Comparison of ENCODE assay signal across 9 cellular contexts in genomic region chr14:81509838-81510452, GRCh38. TPM values are rescaled to one million over a fixed set of nuclear protein-coding genes. Genes with fewer than 3 reads are reported as not detected.
DNase-seq lines count a peak whose midpoint lies in the region; ATAC-seq, FAIRE-seq and TF ChIP-seq lines count a peak whose summit lies in the region.
"Had no signal": no experiment of that assay in that cellular context is flagged by ENCODE, and none has a peak within 500 bp of the region (broad histone marks: within the 10 kb centered on the region; RNA-seq: fewer than 3 reads in every experiment).

No MANE protein-coding gene starts in this region.

- ATAC-seq in GM19324 (IDR thresholded peaks at IDR 0.05; ENCODE audit: low FRiP score, unreplicated experiment): no peak

- H3K36me3 Mint-ChIP-seq in osteocyte (ENCODE audit: unreplicated experiment): peaks cover 31% of the 10 kb centered on the region

- TF ChIP-seq POLR2A in esophagus muscularis mucosa (IDR thresholded peaks at IDR 0.05; ENCODE audit: low read depth) (no peak), GM12891 (IDR thresholded peaks at IDR 0.05; ENCODE audit: low read depth, low read length) (no peak)

- no peaks in the 10 kb centered on the region for H3K27me3 Mint-ChIP-seq in osteocyte (ENCODE audit: unreplicated experiment)

- no peak for TF ChIP-seq CTCF in LNCaP clone FGC (IDR thresholded peaks at IDR 0.05; ENCODE audit: control insufficient read depth, extremely low read depth, insufficient read depth)
- no peak for TF ChIP-seq CTCF in osteocyte (IDR thresholded peaks at IDR 0.05)
- no peak for TF ChIP-seq CTCF in esophagus muscularis mucosa (IDR thresholded peaks at IDR 0.05)
- TF ChIP-seq CTCF in GM10266 (IDR thresholded peaks at IDR 0.05; ENCODE audit: control insufficient read depth, insufficient read depth, low read depth, missing control alignments): no peak

- peaks cover 6% of the 10 kb centered on the region for H3K4me1 Mint-ChIP-seq in osteocyte (ENCODE audit: unreplicated experiment)

- intact Hi-C loops in esophagus muscularis mucosa (cut with DNase I): no loop called here

- peak overlapping the region; percentile 19 for H3K27ac Mint-ChIP-seq in osteocyte (ENCODE audit: unreplicated experiment)

- peaks cover 32 to 44% (median 38%) of the 10 kb centered on the region in 4 donors for H3K4me1 ChIP-seq in esophagus muscularis mucosa

- no peak for TF ChIP-seq EP300 in esophagus muscularis mucosa (IDR thresholded peaks at IDR 0.05)

- no peaks in the 10 kb centered on the region for H3K27me3 ChIP-seq in esophagus muscularis mucosa

- H3K9me3 Mint-ChIP-seq in osteocyte (ENCODE audit: unreplicated experiment): no peaks in the 10 kb centered on the region

- H3K36me3 ChIP-seq in esophagus muscularis mucosa: peaks cover 0 to 55% (median 30%) of the 10 kb centered on the region in 4 donors

- H3K4me3 Mint-ChIP-seq in osteocyte (ENCODE audit: unreplicated experiment): no peak overlapping the region

- H3K4me3 ChIP-seq in LNCaP clone FGC (ENCODE audit: low read depth, low read length) (peak overlapping the region; percentile 37), esophagus muscularis mucosa (no peak overlapping the region)

- FAIRE-seq in GM12891 (lab: Jason Lieb, UNC): no peak

- DNase-seq in D341Med (ENCODE audit: low spot score) (peak; percentile 77), LNCaP clone FGC (ENCODE audit: low read depth) (peak; percentile 58), dermis blood vessel endothelial cell (peak; percentile 10), osteocyte (ENCODE audit: extremely low spot score, unreplicated experiment) (no peak), esophagus muscularis mucosa (ENCODE audit: extremely low spot score) (no peak), GM12891 (ENCODE audit: insufficient read length, low spot score) (no peak), GM10266 (ENCODE audit: extremely low spot score) (no peak)

- no peaks in the 10 kb centered on the region for H3K9me3 ChIP-seq in esophagus muscularis mucosa

- WGBS in esophagus muscularis mucosa: 55% methylated on average over 6 of the region's 6 CpGs

- H3K27ac ChIP-seq in esophagus muscularis mucosa (replicated peaks in 1 of 4): peak overlapping the region in 1 of 4 donors; percentile 12
- H3K27ac ChIP-seq: parathyroid adenoma had no signal

TF ChIP-seq in GM12891, 5 proteins besides CTCF, POLR2A, EP300 and RAD21:
- TF ChIP-seq PAX5 (IDR thresholded peaks at IDR 0.05; ENCODE audit: insufficient read depth, low read length, severe bottlenecking): no peak
- TF ChIP-seq POU2F2 (IDR thresholded peaks at IDR 0.05; ENCODE audit: low read depth, low read length): no peak
- TF ChIP-seq SPI1 (IDR thresholded peaks at IDR 0.05; ENCODE audit: low read depth, low read length): no peak
- no peak for TF ChIP-seq TAF1 (IDR thresholded peaks at IDR 0.05; ENCODE audit: low read depth, low read length)
- TF ChIP-seq POLR2AphosphoS5 (IDR thresholded peaks at IDR 0.05; ENCODE audit: low read depth, low read length): no peak

RNA-seq across cellular contexts. Expression of gene SEL1L, which starts 23.7 kb away (rescaled TPM):
- total RNA-seq in dermis blood vessel endothelial cell (86.1 and 95.8 TPM in 2 replicates), osteocyte (140 and 146 TPM in 2 replicates), esophagus muscularis mucosa (10 to 100 TPM; 54.2 to 64.2 (median 55.6) TPM)
- 13.9 TPM for polyA plus RNA-seq in GM12891 (2012; ENCODE audit: low read depth, missing spikeins)

Comparison
In these comparisons a context has a peak if more than half of its experiments do, and no peak if none do; other contexts are left out.
1. DNase-seq: peak in D341Med (single experiment), LNCaP clone FGC (single experiment) and dermis blood vessel endothelial cell (single experiment); none in osteocyte (single experiment), esophagus muscularis mucosa (single experiment), GM12891 (single experiment) and GM10266 (single experiment).